Comparison of ENCODE assay signal across 13 cellular contexts in the genomic region with DNA sequence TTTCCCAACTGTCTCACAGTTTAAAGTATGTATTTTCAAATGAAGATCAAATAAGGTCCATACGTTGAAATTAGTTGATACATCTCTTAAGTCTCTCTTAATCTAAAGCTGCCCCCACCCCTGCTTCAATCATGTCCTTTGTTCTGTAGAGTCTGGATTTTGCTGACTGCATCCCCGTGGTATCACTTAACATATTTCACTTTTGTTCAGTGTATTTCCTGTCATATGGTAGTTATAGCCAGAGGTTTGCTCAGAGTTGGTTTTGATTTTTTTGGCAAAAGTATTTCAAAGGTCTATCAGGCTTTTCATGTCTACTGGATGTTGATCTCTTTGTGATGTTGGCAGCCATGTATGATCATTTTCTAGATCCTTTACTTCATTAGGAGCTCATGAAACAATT.
"Had no signal": no experiment of that assay in that cellular context is flagged by ENCODE, and none has a peak within 500 bp of the region (broad histone marks: within the 10 kb centered on the region; RNA-seq: fewer than 3 reads in every experiment).

No MANE protein-coding gene starts in this region.

- H3K4me3 ChIP-seq: mucosa of descending colon, thoracic aorta had no signal

- H3K9me3 ChIP-seq: mucosa of descending colon, thoracic aorta had no signal

- H3K9me3 Mint-ChIP-seq: activated B cell treated with CpG ODN at 0.5 μM for 24 hours; activated CD4-positive, alpha-beta T cell treated with anti-CD3 and anti-CD28 coated beads, Interleukin-2, amount 10 ng/mL, durations not matched to agents 7 days and 5 days; activated naive CD8-positive, alpha-beta T cell treated with anti-CD3 and anti-CD28 coated beads, Interleukin-2, amount 50 U/mL, for 24 hours; activated T-helper 1 cell treated with anti-CD3 and anti-CD28 coated beads, Interleukin-12 subunit alpha, Interleukin-12 subunit beta, Interleukin-2, Interleukin-4 antibody, amounts not matched to agents 30 ng/mL and 10 ng/mL and 1 ng/mL, durations not matched to agents 14 hours and 24 hours and 36 hours; naive thymus-derived CD4-positive, alpha-beta T cell; stimulated activated naive CD8-positive, alpha-beta T cell treated with anti-CD3 and anti-CD28 coated beads, Interleukin-15, Interleukin-2, amounts not matched to agents 100 ng/mL and 50 ng/mL, for 24 hours had no signal

- H3K36me3 Mint-ChIP-seq: naive thymus-derived CD4-positive, alpha-beta T cell had no signal

- DNase-seq: activated B cell treated with CpG ODN at 0.5 μM for 24 hours; activated CD4-positive, alpha-beta T cell treated with anti-CD3 and anti-CD28 coated beads, Interleukin-2, amount 10 ng/mL, durations not matched to agents 7 days and 5 days; activated CD8-positive, alpha-beta memory T cell treated with anti-CD3 and anti-CD28 coated beads, Interleukin-2, amount 50 U/mL, for 48 hours; activated naive CD4-positive, alpha-beta T cell; activated naive CD8-positive, alpha-beta T cell treated with anti-CD3 and anti-CD28 coated beads, Interleukin-2, amount 50 U/mL, for 24 hours; mucosa of descending colon; SW 1271 had no signal

- H3K27me3 Mint-ChIP-seq: activated B cell treated with CpG ODN at 0.5 μM for 24 hours; activated CD4-positive, alpha-beta T cell treated with anti-CD3 and anti-CD28 coated beads, Interleukin-2, amount 10 ng/mL, durations not matched to agents 7 days and 5 days; activated naive CD8-positive, alpha-beta T cell treated with anti-CD3 and anti-CD28 coated beads, Interleukin-2, amount 50 U/mL, for 24 hours; naive thymus-derived CD4-positive, alpha-beta T cell; stimulated activated naive CD8-positive, alpha-beta T cell treated with anti-CD3 and anti-CD28 coated beads, Interleukin-15, Interleukin-2, amounts not matched to agents 100 ng/mL and 50 ng/mL, for 24 hours had no signal

- H3K4me3 Mint-ChIP-seq: activated B cell treated with CpG ODN at 0.5 μM for 24 hours; activated CD4-positive, alpha-beta T cell treated with anti-CD3 and anti-CD28 coated beads, Interleukin-2, amount 10 ng/mL, durations not matched to agents 7 days and 5 days; activated naive CD8-positive, alpha-beta T cell treated with anti-CD3 and anti-CD28 coated beads, Interleukin-2, amount 50 U/mL, for 24 hours; activated T-helper 1 cell treated with anti-CD3 and anti-CD28 coated beads, Interleukin-12 subunit alpha, Interleukin-12 subunit beta, Interleukin-2, Interleukin-4 antibody, amounts not matched to agents 30 ng/mL and 10 ng/mL and 1 ng/mL, durations not matched to agents 14 hours and 24 hours and 36 hours; naive thymus-derived CD4-positive, alpha-beta T cell; stimulated activated naive CD8-positive, alpha-beta T cell treated with anti-CD3 and anti-CD28 coated beads, Interleukin-15, Interleukin-2, amounts not matched to agents 100 ng/mL and 50 ng/mL, for 24 hours had no signal

- ATAC-seq: activated naive CD8-positive, alpha-beta T cell treated with anti-CD3 and anti-CD28 coated beads, Interleukin-2, amount 50 U/mL, for 24 hours; left lobe of liver; mucosa of descending colon; naive thymus-derived CD4-positive, alpha-beta T cell; sciatic nerve had no signal

- H3K36me3 ChIP-seq: thoracic aorta had no signal

- H3K27ac ChIP-seq: thoracic aorta had no signal

- H3K27ac Mint-ChIP-seq: activated B cell treated with CpG ODN at 0.5 μM for 24 hours; activated CD4-positive, alpha-beta T cell treated with anti-CD3 and anti-CD28 coated beads, Interleukin-2, amount 10 ng/mL, durations not matched to agents 7 days and 5 days; activated naive CD8-positive, alpha-beta T cell treated with anti-CD3 and anti-CD28 coated beads, Interleukin-2, amount 50 U/mL, for 24 hours; activated T-helper 1 cell treated with anti-CD3 and anti-CD28 coated beads, Interleukin-12 subunit alpha, Interleukin-12 subunit beta, Interleukin-2, Interleukin-4 antibody, amounts not matched to agents 30 ng/mL and 10 ng/mL and 1 ng/mL, durations not matched to agents 14 hours and 24 hours and 36 hours; naive thymus-derived CD4-positive, alpha-beta T cell; stimulated activated naive CD8-positive, alpha-beta T cell treated with anti-CD3 and anti-CD28 coated beads, Interleukin-15, Interleukin-2, amounts not matched to agents 100 ng/mL and 50 ng/mL, for 24 hours had no signal
